Comparison of ENCODE assay signal across 13 cellular contexts in genomic region chr11:116925050-116925449, GRCh38.
A peak's percentile ranks its signal among the peaks of the same experiment; 100 is the strongest.
DNase-seq lines count a peak whose midpoint lies in the region; ATAC-seq and TF ChIP-seq lines count a peak whose summit lies in the region.
"Had no signal": no experiment of that assay in that cellular context is flagged by ENCODE, and none has a peak within 500 bp of the region (broad histone marks: within the 10 kb centered on the region; RNA-seq: fewer than 3 reads in every experiment).

No MANE protein-coding gene starts in this region.

- no peaks in the 10 kb centered on the region for H3K79me2 ChIP-seq in DND-41 (ENCODE audit: insufficient read depth, low read length)

- H3K4me3 Mint-ChIP-seq in activated T-helper 1 cell treated with anti-CD3 and anti-CD28 coated beads, Interleukin-12 subunit alpha, Interleukin-12 subunit beta, Interleukin-2, Interleukin-4 antibody, amounts not matched to agents 30 ng/mL and 10 ng/mL and 1 ng/mL, durations not matched to agents 14 hours and 24 hours and 36 hours, result peak overlapping the region; percentile 73
- peak overlapping the region; percentile 59 to 87 (median 72) for H3K4me3 Mint-ChIP-seq in naive thymus-derived CD4-positive, alpha-beta T cell
- H3K4me3 Mint-ChIP-seq in CD14-positive monocyte, result peak overlapping the region in 1 of 2 donors; percentile 18

- DNase-seq in DND-41 (peak; percentile 21), GM10266 (ENCODE audit: extremely low spot score) (no peak), CD14-positive monocyte (ENCODE audit: low spot score) (no peak), GM03348 (ENCODE audit: low spot score) (no peak), COLO668 (lab: John Stamatoyannopoulos, UW; ENCODE audit: unreplicated experiment) (no peak)
- DNase-seq in activated T-helper 1 cell treated with anti-CD3 and anti-CD28 coated beads, Interleukin-12 subunit alpha, Interleukin-12 subunit beta, Interleukin-2, Interleukin-4 antibody, amounts not matched to agents 30 ng/mL and 10 ng/mL and 1 ng/mL, durations not matched to agents 14 hours and 24 hours and 36 hours (ENCODE audit: low spot score), result peak; percentile 11
- DNase-seq in naive thymus-derived CD4-positive, alpha-beta T cell, result peak in 2 of 9 donors; percentile 15 to 16
- DNase-seq: erythroblast; hypothalamus; KG1; NCI-H2081 treated with DMSO at 0.1 percent for 48 hours; stimulated activated CD4-positive, alpha-beta T cell treated with anti-CD3 and anti-CD28 coated beads, Interleukin-4, amount 100 ng/mL, for 24 hours had no signal

- no peaks in the 10 kb centered on the region for H3K9me3 ChIP-seq in DND-41 (ENCODE audit: insufficient read depth, low read length, severe bottlenecking)
- no peaks in the 10 kb centered on the region for H3K9me3 ChIP-seq in naive thymus-derived CD4-positive, alpha-beta T cell (ENCODE audit: control insufficient read depth in 2 of 3, low read length in 3 of 3)

- H3K4me1 ChIP-seq in DND-41 (ENCODE audit: insufficient read depth, low read length), result peaks cover 39% of the 10 kb centered on the region
- H3K4me1 ChIP-seq in naive thymus-derived CD4-positive, alpha-beta T cell (ENCODE audit: control insufficient read depth in 2 of 2, insufficient read depth in 2 of 2, low read length in 2 of 2), result peaks cover 55 to 56% of the 10 kb centered on the region in 2 donors

- H3K36me3 Mint-ChIP-seq in activated T-helper 1 cell treated with anti-CD3 and anti-CD28 coated beads, Interleukin-12 subunit alpha, Interleukin-12 subunit beta, Interleukin-2, Interleukin-4 antibody, amounts not matched to agents 30 ng/mL and 10 ng/mL and 1 ng/mL, durations not matched to agents 14 hours and 24 hours and 36 hours (ENCODE audit: low read depth), result peaks cover 19% of the 10 kb centered on the region
- H3K36me3 Mint-ChIP-seq in naive thymus-derived CD4-positive, alpha-beta T cell, result peaks cover 0 to 31% (median 16%) of the 10 kb centered on the region in 5 donors
- H3K36me3 Mint-ChIP-seq in CD14-positive monocyte, result peaks cover 46 to 65% of the 10 kb centered on the region in 2 donors

- H3K27ac Mint-ChIP-seq in activated T-helper 1 cell treated with anti-CD3 and anti-CD28 coated beads, Interleukin-12 subunit alpha, Interleukin-12 subunit beta, Interleukin-2, Interleukin-4 antibody, amounts not matched to agents 30 ng/mL and 10 ng/mL and 1 ng/mL, durations not matched to agents 14 hours and 24 hours and 36 hours, result peak overlapping the region; percentile 93
- peak overlapping the region; percentile 83 to 98 (median 94) for H3K27ac Mint-ChIP-seq in naive thymus-derived CD4-positive, alpha-beta T cell
- H3K27ac Mint-ChIP-seq in CD14-positive monocyte, result peak overlapping the region in 3 of 7 donors; percentile 30 to 73 (median 69)

- no peaks in the 10 kb centered on the region for H3K9me3 Mint-ChIP-seq in activated T-helper 1 cell treated with anti-CD3 and anti-CD28 coated beads, Interleukin-12 subunit alpha, Interleukin-12 subunit beta, Interleukin-2, Interleukin-4 antibody, amounts not matched to agents 30 ng/mL and 10 ng/mL and 1 ng/mL, durations not matched to agents 14 hours and 24 hours and 36 hours
- peaks cover 0 to 1% (median 0%) of the 10 kb centered on the region in 11 donors for H3K9me3 Mint-ChIP-seq in naive thymus-derived CD4-positive, alpha-beta T cell
- no peaks in the 10 kb centered on the region for H3K9me3 Mint-ChIP-seq in CD14-positive monocyte

- CTCF ChIA-PET in naive thymus-derived CD4-positive, alpha-beta T cell (lab: Charles Lee), result interaction anchor here (0.6 to 1.4 kb wide), 6 partner anchors 10 to 219 kb away, joined by 3 to 9 read pairs (median 4); partner anchors contain the start of gene PAFAH1B2

- H3K27me3 ChIP-seq in DND-41 (ENCODE audit: insufficient read depth, low read length, poor library complexity), result no peaks in the 10 kb centered on the region
- H3K27me3 ChIP-seq in naive thymus-derived CD4-positive, alpha-beta T cell (ENCODE audit: control insufficient read depth in 2 of 2, insufficient read depth in 2 of 2, low read length in 2 of 2), result no peaks in the 10 kb centered on the region

- POLR2A ChIA-PET in naive thymus-derived CD4-positive, alpha-beta T cell (lab: Charles Lee), result interaction anchor here (0.6 to 1.2 kb wide), 6 partner anchors 8 to 174 kb away, joined by 3 to 4 read pairs (median 3); no protein-coding TSS in a partner anchor

- peak overlapping the region; percentile 46; the same call in 1 of the 2 replicates for H3K27ac ChIP-seq in DND-41 (ENCODE audit: low read length)
- H3K27ac ChIP-seq in naive thymus-derived CD4-positive, alpha-beta T cell (ENCODE audit: low read depth, low read length), result peak overlapping the region; percentile 81

- no peaks in the 10 kb centered on the region for H4K20me1 ChIP-seq in DND-41 (ENCODE audit: insufficient read depth, low read length)

- TF ChIP-seq CTCF in DND-41 (IDR thresholded peaks at IDR 0.05; ENCODE audit: borderline replicate concordance, extremely low read depth, low read length, poor library complexity, severe bottlenecking) (no peak), GM10266 (IDR thresholded peaks at IDR 0.05; ENCODE audit: control insufficient read depth, insufficient read depth, low read depth, missing control alignments) (no peak), CD14-positive monocyte (IDR thresholded peaks at IDR 0.05) (no peak)

- no peak overlapping the region for H3K4me2 ChIP-seq in DND-41 (ENCODE audit: insufficient read depth, low read length)

- H3K9ac ChIP-seq in DND-41 (ENCODE audit: low read depth, low read length), result no peak overlapping the region

- peaks cover 61% of the 10 kb centered on the region for H3K4me1 Mint-ChIP-seq in activated T-helper 1 cell treated with anti-CD3 and anti-CD28 coated beads, Interleukin-12 subunit alpha, Interleukin-12 subunit beta, Interleukin-2, Interleukin-4 antibody, amounts not matched to agents 30 ng/mL and 10 ng/mL and 1 ng/mL, durations not matched to agents 14 hours and 24 hours and 36 hours (ENCODE audit: low read depth)
- peaks cover 39 to 73% (median 67%) of the 10 kb centered on the region in 7 donors for H3K4me1 Mint-ChIP-seq in naive thymus-derived CD4-positive, alpha-beta T cell
- peaks cover 32% of the 10 kb centered on the region for H3K4me1 Mint-ChIP-seq in CD14-positive monocyte

- no peak; the same call in 2 of the 3 replicates for ATAC-seq in DND-41 (ENCODE audit: insufficient read depth, low read depth)
- ATAC-seq in HG02798 (IDR thresholded peaks at IDR 0.05; ENCODE audit: poor library complexity, unreplicated experiment), result peak; percentile 51
- ATAC-seq in naive thymus-derived CD4-positive, alpha-beta T cell, result peak; percentile 25

- H2AFZ ChIP-seq in DND-41 (ENCODE audit: low read depth, low read length), result no peak overlapping the region

- intact Hi-C loops in activated T-helper 1 cell treated with anti-CD3 and anti-CD28 coated beads, Interleukin-12 subunit alpha, Interleukin-12 subunit beta, Interleukin-2, Interleukin-4 antibody, amounts not matched to agents 30 ng/mL and 10 ng/mL and 1 ng/mL, durations not matched to agents 14 hours and 24 hours and 36 hours (cut with micrococcal nuclease), result loop anchor here (5.0 kb wide), 1 partner anchor 152 kb away; no protein-coding TSS in a partner anchor
- intact Hi-C loops in naive thymus-derived CD4-positive, alpha-beta T cell (cut with micrococcal nuclease), result loop anchor here (5.0 kb wide), 3 partner anchors 33 to 112 kb away; no protein-coding TSS in a partner anchor
- intact Hi-C loops in CD14-positive monocyte (cut with micrococcal nuclease), result no loop called here

- no peaks in the 10 kb centered on the region for H3K27me3 Mint-ChIP-seq in activated T-helper 1 cell treated with anti-CD3 and anti-CD28 coated beads, Interleukin-12 subunit alpha, Interleukin-12 subunit beta, Interleukin-2, Interleukin-4 antibody, amounts not matched to agents 30 ng/mL and 10 ng/mL and 1 ng/mL, durations not matched to agents 14 hours and 24 hours and 36 hours (ENCODE audit: insufficient read depth)
- no peaks in the 10 kb centered on the region for H3K27me3 Mint-ChIP-seq in naive thymus-derived CD4-positive, alpha-beta T cell
- H3K27me3 Mint-ChIP-seq in CD14-positive monocyte (ENCODE audit: low read depth in 3 of 3), result no peaks in the 10 kb centered on the region

- no peak overlapping the region for H3K4me3 ChIP-seq in DND-41 (ENCODE audit: low read depth in 1 of 2, low read length in 2 of 2)
- H3K4me3 ChIP-seq in naive thymus-derived CD4-positive, alpha-beta T cell (ENCODE audit: low read length), result no peak overlapping the region

- peaks cover 18% of the 10 kb centered on the region for H3K36me3 ChIP-seq in DND-41 (ENCODE audit: insufficient read depth, low read length)
- no peaks in the 10 kb centered on the region for H3K36me3 ChIP-seq in naive thymus-derived CD4-positive, alpha-beta T cell (ENCODE audit: control insufficient read depth in 2 of 3, insufficient read depth in 3 of 3, low read length in 3 of 3)

Comparison
In these comparisons a context has a peak if more than half of its experiments do, and no peak if none do; other contexts are left out.
1. DNase-seq: peak in DND-41 (single experiment) and activated T-helper 1 cell treated with anti-CD3 and anti-CD28 coated beads, Interleukin-12 subunit alpha, Interleukin-12 subunit beta, Interleukin-2, Interleukin-4 antibody, amounts not matched to agents 30 ng/mL and 10 ng/mL and 1 ng/mL, durations not matched to agents 14 hours and 24 hours and 36 hours (single experiment); none in GM10266 (single experiment), CD14-positive monocyte (single experiment), GM03348 (single experiment) and COLO668 (single experiment).
2. intact Hi-C loops: an anchor here in activated T-helper 1 cell treated with anti-CD3 and anti-CD28 coated beads, Interleukin-12 subunit alpha, Interleukin-12 subunit beta, Interleukin-2, Interleukin-4 antibody, amounts not matched to agents 30 ng/mL and 10 ng/mL and 1 ng/mL, durations not matched to agents 14 hours and 24 hours and 36 hours (5.0 kb wide) and naive thymus-derived CD4-positive, alpha-beta T cell (5.0 kb wide); none called in CD14-positive monocyte.